In the genomic region with DNA sequence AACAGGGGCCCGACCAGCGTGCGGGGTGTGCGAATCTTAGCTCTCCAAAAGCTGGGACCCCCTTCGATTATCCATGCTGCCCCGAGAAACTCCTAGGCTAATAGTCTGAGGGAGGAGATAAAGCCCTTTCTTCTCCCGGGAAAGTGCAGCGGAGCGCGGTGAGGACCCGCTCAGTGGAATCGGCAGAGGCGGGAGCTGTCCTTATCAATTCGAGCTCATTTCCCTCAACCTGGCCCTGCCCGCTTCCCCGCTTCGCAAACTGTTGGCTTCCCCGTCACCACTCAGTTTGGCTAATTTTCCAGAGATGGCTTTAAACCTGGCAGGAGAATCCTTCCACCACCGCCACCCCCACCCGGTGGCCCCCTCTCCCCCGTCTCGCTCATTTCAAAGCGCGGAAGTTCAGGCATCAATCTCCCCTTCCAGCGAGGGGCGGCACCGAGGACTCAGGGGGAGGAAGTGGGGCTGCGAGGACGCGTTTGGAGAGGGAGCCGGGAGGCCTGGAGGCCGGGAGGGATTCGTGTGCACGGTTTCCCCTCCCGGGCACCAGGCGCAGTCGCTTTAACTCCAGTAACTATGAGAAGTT, we compare ENCODE assay signal across 8 cellular contexts. TPM values are rescaled to one million over a fixed set of nuclear protein-coding genes. Genes with fewer than 3 reads are reported as not detected.
A peak's percentile ranks its signal among the peaks of the same experiment; 100 is the strongest.
DNase-seq lines count a peak whose midpoint lies in the region; ATAC-seq, FAIRE-seq and TF ChIP-seq lines count a peak whose summit lies in the region.

No MANE protein-coding gene starts in this region.

- H3K27ac ChIP-seq in heart right ventricle (peak overlapping the region in 2 of 10 donors; percentile 10 to 16), HepG2 (ENCODE audit: extremely low read length, insufficient read depth, low read length) (peak overlapping the region; percentile 93), thyroid gland (peak overlapping the region; percentile 89 to 96 (median 92))

- H3K4me1 Mint-ChIP-seq in activated naive CD8-positive, alpha-beta T cell treated with anti-CD3 and anti-CD28 coated beads, Interleukin-2, amount 10 ng/mL, durations not matched to agents 7 days and 5 days: peaks cover 2% of the 10 kb centered on the region

- peak overlapping the region; percentile 63 for H3K4me2 ChIP-seq in HepG2 (ENCODE audit: low read depth, low read length)

- no peak overlapping the region for H3K27ac Mint-ChIP-seq in activated naive CD8-positive, alpha-beta T cell treated with anti-CD3 and anti-CD28 coated beads, Interleukin-2, amount 10 ng/mL, durations not matched to agents 7 days and 5 days

- no peak for DNase-seq in heart right ventricle
- DNase-seq in left ventricle myocardium superior: no peak
- DNase-seq in activated naive CD8-positive, alpha-beta T cell treated with anti-CD3 and anti-CD28 coated beads, Interleukin-2, amount 10 ng/mL, durations not matched to agents 7 days and 5 days: no peak
- DNase-seq in HepG2 (ENCODE audit: low spot score): peak; percentile 25
- peak; percentile 53 to 60 for DNase-seq in thyroid gland
- DNase-seq in DMS114 treated with DMSO at 0.1 percent for 48 hours (lab: John Stamatoyannopoulos, UW; ENCODE audit: unreplicated experiment): no peak
- DNase-seq in activated gamma-delta T cell (lab: John Stamatoyannopoulos, UW): no peak

- H3K9me3 Mint-ChIP-seq in activated naive CD8-positive, alpha-beta T cell treated with anti-CD3 and anti-CD28 coated beads, Interleukin-2, amount 10 ng/mL, durations not matched to agents 7 days and 5 days: no peaks in the 10 kb centered on the region

- ATAC-seq in heart right ventricle: peak in 4 of 8 donors; percentile 12 to 54 (median 30)
- no peak for ATAC-seq in left ventricle myocardium superior
- ATAC-seq in activated naive CD8-positive, alpha-beta T cell treated with anti-CD3 and anti-CD28 coated beads, Interleukin-2, amount 10 ng/mL, durations not matched to agents 7 days and 5 days (ENCODE audit: low read depth): no peak
- peak; percentile 27 for ATAC-seq in HepG2
- no peak for ATAC-seq in HG03439 (IDR thresholded peaks at IDR 0.05; ENCODE audit: unreplicated experiment)

- WGBS in heart right ventricle, 2 donors: 0 to 1% methylated on average over 34 to 37 of the region's 37 CpGs
- 0% methylated on average over 11 of the region's 37 CpGs for WGBS in HepG2 (ENCODE audit: low lambda C conversion rate)
- WGBS in thyroid gland, 2 donors: 0 to 1% methylated on average over 24 to 29 of the region's 37 CpGs

- H3K4me3 Mint-ChIP-seq in activated naive CD8-positive, alpha-beta T cell treated with anti-CD3 and anti-CD28 coated beads, Interleukin-2, amount 10 ng/mL, durations not matched to agents 7 days and 5 days: peak overlapping the region; percentile 39

- peak overlapping the region; percentile 93 for H3K9ac ChIP-seq in HepG2 (ENCODE audit: insufficient read depth, low read depth, low read length)

- FAIRE-seq in HepG2 (lab: Jason Lieb, UNC): no peak

- H2AFZ ChIP-seq in HepG2 (ENCODE audit: low read length): no peak overlapping the region

- CTCF ChIA-PET in HepG2 (lab: Yijun Ruan, JAX; ENCODE audit: low intra/inter-chr PET ratio, low total read pairs): no interaction called here

- H3K79me2 ChIP-seq in HepG2 (ENCODE audit: insufficient read depth, low read length): peaks cover 54% of the 10 kb centered on the region

- H3K4me3 ChIP-seq in heart right ventricle (peak overlapping the region; percentile 8 to 59 (median 46)), HepG2 (replicated peaks in 1 of 3; ENCODE audit: insufficient read depth in 1 of 3, low read depth in 2 of 3, low read length in 3 of 3) (peak overlapping the region; percentile 88 to 93 (median 93)), thyroid gland (replicated peaks in 1 of 3) (peak overlapping the region; percentile 13 to 69 (median 61))

- in situ Hi-C loops in HepG2 (cut with HindIII; ENCODE audit: extremely low pct_ligation_motif_present, low pct_unique_long_range_greater_than_20kb): no loop called here

- H3K36me3 ChIP-seq in heart right ventricle (no peaks in the 10 kb centered on the region), HepG2 (replicated peaks in 1 of 2; ENCODE audit: control insufficient read depth in 1 of 2, insufficient read depth in 2 of 2, low read length in 2 of 2) (no peaks in the 10 kb centered on the region), thyroid gland (no peaks in the 10 kb centered on the region)

- peaks cover 53% of the 10 kb centered on the region for H3K27me3 Mint-ChIP-seq in activated naive CD8-positive, alpha-beta T cell treated with anti-CD3 and anti-CD28 coated beads, Interleukin-2, amount 10 ng/mL, durations not matched to agents 7 days and 5 days

- POLR2A ChIA-PET in activated naive CD8-positive, alpha-beta T cell treated with anti-CD3 and anti-CD28 coated beads, Interleukin-2, amount 10 ng/mL, durations not matched to agents 7 days and 5 days (lab: Charles Lee): no interaction called here
- POLR2A ChIA-PET in HepG2 (lab: Yijun Ruan, JAX): interaction anchor here (0.8 to 7.7 kb wide), 5 partner anchors 10 to 38 kb away, joined by 3 to 136 read pairs (median 5); no protein-coding TSS in a partner anchor

- TF ChIP-seq CTCF in heart right ventricle (IDR thresholded peaks at IDR 0.05) (no peak), HepG2 (CRISPR knock-in tag; IDR thresholded peaks at IDR 0.05) (no peak), thyroid gland (IDR thresholded peaks at IDR 0.05) (no peak)

- H3K27me3 ChIP-seq in heart right ventricle (peaks cover 22 to 68% (median 45%) of the 10 kb centered on the region in 7 donors), HepG2 (ENCODE audit: control insufficient read depth in 1 of 2, insufficient read depth in 2 of 2, low read length in 2 of 2) (no peaks in the 10 kb centered on the region; a peak in 1 of 5 replicates), thyroid gland (no peaks in the 10 kb centered on the region)

- H3K9me3 ChIP-seq in heart right ventricle (no peaks in the 10 kb centered on the region), HepG2 (ENCODE audit: low read length) (no peaks in the 10 kb centered on the region), thyroid gland (no peaks in the 10 kb centered on the region)

- H3K4me1 ChIP-seq in heart right ventricle: peaks cover 0 to 26% (median 19%) of the 10 kb centered on the region in 9 donors
- peaks cover 26% of the 10 kb centered on the region for H3K4me1 ChIP-seq in HepG2 (ENCODE audit: insufficient read depth, low read length)
- H3K4me1 ChIP-seq in thyroid gland: peaks cover 34% of the 10 kb centered on the region in 2 donors

- no peak for TF ChIP-seq RAD21 in HepG2 (CRISPR knock-in tag; IDR thresholded peaks at IDR 0.05)

- BruUV-seq in HepG2 (replicated peaks; lab: Mats Ljungman, UMichigan): no TSS peak

- no peak for TF ChIP-seq POLR2A in HepG2 (IDR thresholded peaks at IDR 0.05; ENCODE audit: insufficient read depth in 1 of 2, low read depth in 2 of 2, low read length in 2 of 2)
- no peak for TF ChIP-seq POLR2A in thyroid gland (IDR thresholded peaks at IDR 0.05)

- TF ChIP-seq EP300 in HepG2 (IDR thresholded peaks at IDR 0.05; ENCODE audit: low read depth in 2 of 2, low read length in 2 of 2): no peak
- no peak for TF ChIP-seq EP300 in HepG2 (CRISPR knock-in tag; IDR thresholded peaks at IDR 0.05; ENCODE audit: borderline replicate concordance)

- H4K20me1 ChIP-seq in HepG2 (ENCODE audit: insufficient read depth, low read length): no peaks in the 10 kb centered on the region

- intact Hi-C loops in heart right ventricle (cut with DNase I) (loop anchor here in 1 of 10 donors (5.0 kb wide), 1 partner anchor 39 kb away; no protein-coding TSS in a partner anchor), left ventricle myocardium superior (cut with micrococcal nuclease) (no loop called here), HepG2 (cut with micrococcal nuclease; ENCODE audit: unreplicated experiment) (no loop called here), thyroid gland (cut with DNase I) (no loop called here)

- H3K36me3 Mint-ChIP-seq in activated naive CD8-positive, alpha-beta T cell treated with anti-CD3 and anti-CD28 coated beads, Interleukin-2, amount 10 ng/mL, durations not matched to agents 7 days and 5 days: no peaks in the 10 kb centered on the region

TF ChIP-seq in HepG2, 621 proteins besides CTCF, POLR2A, EP300 and RAD21 (continues in another document):
- TF ChIP-seq MEF2D (CRISPR knock-in tag; IDR thresholded peaks at IDR 0.05) (peak; percentile 48; the same call in 1 of the 2 replicates), PAF1 (CRISPR knock-in tag; IDR thresholded peaks at IDR 0.05) (0 out of 2 replicates have a peak, but pooled peaks have one; percentile 26), ELF3 (CRISPR knock-in tag; IDR thresholded peaks at IDR 0.05) (0 out of 2 replicates have a peak, but pooled peaks have one; percentile 27), ZSCAN21 (CRISPR knock-in tag; IDR thresholded peaks at IDR 0.05; ENCODE audit: borderline replicate concordance) (peak; percentile 26; the same call in 1 of the 2 replicates)

RNA-seq across cellular contexts. Expression of gene KLHL14, which starts 1.6 kb away (rescaled TPM):
- total RNA-seq in heart right ventricle: under 1 TPM in 5 of 10 donors, not detected in 5; 0.04 to 0.28 (median 0.12) TPM
- under 1 TPM; 0.04 to 0.15 TPM for polyA plus RNA-seq in heart right ventricle
- total RNA-seq in left ventricle myocardium superior: 0.07 TPM
- total RNA-seq in activated naive CD8-positive, alpha-beta T cell treated with anti-CD3 and anti-CD28 coated beads, Interleukin-2, amount 10 ng/mL, durations not matched to agents 7 days and 5 days: not detected
- 41.8 and 55.3 TPM in 2 replicates for total RNA-seq in HepG2 (2016; rRNA removed; fragmentation: Illumina TruSeq; extraction: Trizol)
- 4.2 and 4.5 TPM in 2 replicates for total RNA-seq in HepG2 (2016; cell fraction: cytosol; rRNA removed; fragmentation: Illumina TruSeq; extraction: Trizol; ENCODE audit: low read depth)
- total RNA-seq in HepG2 (2016; cell fraction: insoluble cytoplasmic fraction; rRNA removed; fragmentation: Illumina TruSeq; extraction: Trizol): 41.6 and 49.3 TPM in 2 replicates
- total RNA-seq in HepG2 (2016; cell fraction: membrane; rRNA removed; fragmentation: Illumina TruSeq; extraction: Trizol): 16.6 and 19.2 TPM in 2 replicates
- 59.9 and 65.4 TPM in 2 replicates for total RNA-seq in HepG2 (2016; cell fraction: nucleus; rRNA removed; fragmentation: Illumina TruSeq; extraction: Trizol)
- polyA plus RNA-seq in HepG2 (2011; rRNA removed): 14.5 and 16.0 TPM in 2 replicates
- 8.1 and 12.2 TPM in 2 replicates for polyA plus RNA-seq in HepG2 (2011; cell fraction: cytosol; rRNA removed)
- 25.8 and 30.8 TPM in 2 replicates for polyA plus RNA-seq in HepG2 (2011; cell fraction: nucleus; rRNA removed)
- 19.2 and 24.1 TPM in 2 replicates for polyA plus RNA-seq in HepG2 (2012)
- polyA plus RNA-seq in HepG2 (2016; cell fraction: cytosol; fragmentation: Illumina TruSeq; extraction: Trizol; ENCODE audit: low read depth): 1.3 and 1.6 TPM in 2 replicates
- polyA plus RNA-seq in HepG2 (2016; cell fraction: insoluble cytoplasmic fraction; fragmentation: Illumina TruSeq; extraction: Trizol; ENCODE audit: low read depth): 42.4 and 43.4 TPM in 2 replicates
- polyA plus RNA-seq in HepG2 (2016; cell fraction: membrane; fragmentation: Illumina TruSeq; extraction: Trizol; ENCODE audit: low read depth): 5.6 and 6.2 TPM in 2 replicates
- polyA plus RNA-seq in HepG2 (2016; cell fraction: nucleus; fragmentation: Illumina TruSeq; extraction: Trizol; ENCODE audit: insufficient read depth, low read depth): 60.0 and 63.2 TPM in 2 replicates
- 122 TPM in 1 of 2 replicates, not detected in the other for polyA minus RNA-seq in HepG2 (2011; rRNA and poly(A)+ RNA removed; ENCODE audit: low replicate concordance)
- polyA minus RNA-seq in HepG2 (2011; cell fraction: cytosol; rRNA and poly(A)+ RNA removed): 19.7 and 21.2 TPM in 2 replicates
- 72.0 and 78.8 TPM in 2 replicates for polyA minus RNA-seq in HepG2 (2011; cell fraction: nucleus; rRNA and poly(A)+ RNA removed)
- total RNA-seq in thyroid gland: 10 to 100 TPM; 18.9 to 36.5 (median 29.3) TPM

Comparison
In these comparisons a context has a peak if more than half of its experiments do, and no peak if none do; other contexts are left out.
1. DNase-seq: peak in HepG2 (single experiment) and thyroid gland (2 of 2); none in heart right ventricle (0 of 2), left ventricle myocardium superior (single experiment), activated naive CD8-positive, alpha-beta T cell treated with anti-CD3 and anti-CD28 coated beads, Interleukin-2, amount 10 ng/mL, durations not matched to agents 7 days and 5 days (single experiment), DMS114 treated with DMSO at 0.1 percent for 48 hours (single experiment) and activated gamma-delta T cell (single experiment).
2. Peak in every context shown above with its lines, with median percentiles within 50 percentile points of each other: H3K4me3 ChIP-seq.